14 cellular contexts compared by ENCODE assay signal in the genomic region with DNA sequence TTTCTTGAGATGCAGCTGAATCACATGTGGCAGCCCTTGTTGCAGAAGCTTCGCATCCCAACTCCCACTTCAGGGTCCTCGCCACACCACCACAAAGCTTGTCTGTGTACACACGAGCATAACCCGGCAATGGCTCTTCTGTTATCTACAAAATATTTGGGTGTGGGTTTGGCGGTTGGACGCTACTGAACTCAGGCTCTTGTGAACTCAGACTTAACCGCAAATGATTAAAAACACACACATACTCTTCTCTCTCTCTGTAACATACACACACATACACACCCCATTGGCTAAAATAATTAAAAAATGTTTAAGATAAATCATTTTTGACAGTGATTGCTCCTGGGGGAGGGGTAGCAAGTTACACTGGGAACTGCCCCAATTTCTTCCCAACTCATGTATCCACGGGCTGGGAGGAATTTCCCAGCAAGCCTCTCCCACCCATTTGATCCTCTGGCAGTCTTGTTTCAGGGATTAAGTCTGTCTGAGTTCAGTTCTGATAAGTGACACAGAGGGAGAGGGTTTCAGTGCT.
DNase-seq lines count a peak whose midpoint lies in the region; TF ChIP-seq lines count a peak whose summit lies in the region.
"Had no signal": no experiment of that assay in that cellular context is flagged by ENCODE, and none has a peak within 500 bp of the region (broad histone marks: within the 10 kb centered on the region; RNA-seq: fewer than 3 reads in every experiment).

No MANE protein-coding gene starts in this region.

- no peak overlapping the region for H3K4ac ChIP-seq in neuronal stem cell (ENCODE audit: low read length)

- H3K14ac ChIP-seq in neuronal stem cell (ENCODE audit: low read length): no peak overlapping the region

- H3K79me1 ChIP-seq in neuronal stem cell (ENCODE audit: low read depth, low read length): no peaks in the 10 kb centered on the region

- CTCF ChIA-PET in RWPE1 (lab: Yijun Ruan, JAX): no interaction called here

- no peak overlapping the region for H4K91ac ChIP-seq in neuronal stem cell (ENCODE audit: low read depth, low read length, poor library complexity)

- no peak for TF ChIP-seq POLR2A in erythroblast (IDR thresholded peaks at IDR 0.05; ENCODE audit: low read length)

- DNase-seq in H4 (ENCODE audit: low spot score) (peak; percentile 86), RWPE1 (ENCODE audit: low spot score) (no peak), erythroblast (lab: John Stamatoyannopoulos, UW) (peak; percentile 10 to 46), neuronal stem cell (ENCODE audit: low spot score) (no peak), NCI-H2029 (lab: John Stamatoyannopoulos, UW) (no peak)
- no peak for DNase-seq in activated CD4-positive, alpha-beta T cell treated with anti-CD3 and anti-CD28 coated beads for 1 hour
- DNase-seq in activated CD4-positive, alpha-beta T cell treated with anti-CD3 and anti-CD28 coated beads, Interleukin-2, amount 50 U/mL, for 1 hour: no peak
- no peak for DNase-seq in central memory CD4-positive, alpha-beta T cell
- DNase-seq: activated CD4-positive, alpha-beta T cell treated with anti-CD3 and anti-CD28 coated beads for 48 hours; kidney; MG63; tibial artery had no signal

- no peak overlapping the region for H2BK5ac ChIP-seq in neuronal stem cell (ENCODE audit: low read length)

- no peak overlapping the region for H2AFZ ChIP-seq in neuronal stem cell (ENCODE audit: low read length)

- no peak overlapping the region for H2AK5ac ChIP-seq in neuronal stem cell (ENCODE audit: low read depth, low read length)

- POLR2A ChIA-PET in RWPE1 (lab: Yijun Ruan, JAX; ENCODE audit: low non-redundant PET): no interaction called here

- no peak overlapping the region for H3K4me2 ChIP-seq in neuronal stem cell (ENCODE audit: insufficient read depth, low read length, poor library complexity, severe bottlenecking)

- H3K18ac ChIP-seq in neuronal stem cell (ENCODE audit: low read length): peak overlapping the region; percentile 22

- H3K27me3 ChIP-seq in neuronal stem cell (ENCODE audit: control insufficient read depth in 3 of 3, insufficient read depth in 3 of 3, low read depth in 1 of 3, low read length in 3 of 3): no peaks in the 10 kb centered on the region
- H3K27me3 ChIP-seq: esophagus muscularis mucosa, MG63, tibial artery had no signal

- no peak overlapping the region for H3K4me3 ChIP-seq in neuronal stem cell (ENCODE audit: low read length in 2 of 2)
- H3K4me3 ChIP-seq: esophagus muscularis mucosa, MG63, tibial artery had no signal

- H3K27ac ChIP-seq in RWPE1: peak overlapping the region; percentile 56
- H3K27ac ChIP-seq in neuronal stem cell (replicated peaks; ENCODE audit: low read length): no peak overlapping the region
- H3K27ac ChIP-seq: esophagus muscularis mucosa, HL-60, tibial artery had no signal

- H3K9ac ChIP-seq in neuronal stem cell (ENCODE audit: low read depth, low read length, poor library complexity): no peak overlapping the region

- WGBS in neuronal stem cell (ENCODE audit: extremely low coverage in 2 of 2, insufficient read length in 2 of 2, insufficient replicate concordance in 1 of 2), 2 donors: no CpG with 5 or more reads among the region's 8 CpGs

- no peak overlapping the region for H4K8ac ChIP-seq in neuronal stem cell (ENCODE audit: low read depth, low read length)

- no peak overlapping the region for H2BK120ac ChIP-seq in neuronal stem cell (ENCODE audit: low read depth, low read length)

- H3K4me1 ChIP-seq in neuronal stem cell (ENCODE audit: control insufficient read depth in 2 of 2, insufficient read depth in 1 of 2, low read depth in 1 of 2, low read length in 2 of 2): peaks cover 0 to 3% of the 10 kb centered on the region in 2 donors

- H2BK15ac ChIP-seq in neuronal stem cell (ENCODE audit: low read length): no peak overlapping the region

- no peak for TF ChIP-seq CTCF in RWPE1 (conservative IDR thresholded peaks at IDR 0.05; ENCODE audit: low read depth)

- peaks cover 0 to 2% of the 10 kb centered on the region in 2 donors for H3K9me3 ChIP-seq in neuronal stem cell (replicated peaks in 1 of 2; ENCODE audit: control insufficient read depth in 2 of 2, insufficient read depth in 1 of 2, low read depth in 1 of 2, low read length in 2 of 2)
- H3K9me3 ChIP-seq: esophagus muscularis mucosa, tibial artery had no signal

- no peak overlapping the region for H3K23ac ChIP-seq in neuronal stem cell (ENCODE audit: low read depth, low read length, poor library complexity)

- H3K36me3 ChIP-seq in neuronal stem cell (replicated peaks in 1 of 2; ENCODE audit: control insufficient read depth in 2 of 2, insufficient read depth in 2 of 2, low read length in 2 of 2): no peaks in the 10 kb centered on the region
- H3K36me3 ChIP-seq: esophagus muscularis mucosa, MG63, tibial artery had no signal

- H2BK12ac ChIP-seq in neuronal stem cell (ENCODE audit: low read length): no peak overlapping the region

Comparison
In these comparisons a context has a peak if more than half of its experiments do, and no peak if none do; other contexts are left out.
1. DNase-seq: peak in H4 (single experiment) and erythroblast (2 of 2); none in RWPE1 (single experiment), neuronal stem cell (single experiment), activated CD4-positive, alpha-beta T cell treated with anti-CD3 and anti-CD28 coated beads for 1 hour (single experiment), NCI-H2029 (single experiment), activated CD4-positive, alpha-beta T cell treated with anti-CD3 and anti-CD28 coated beads, Interleukin-2, amount 50 U/mL, for 1 hour (single experiment) and central memory CD4-positive, alpha-beta T cell (single experiment).